10 cellular contexts compared by ENCODE assay signal in genomic region chr18:43789234-43790000, GRCh38.
DNase-seq lines count a peak whose midpoint lies in the region; TF ChIP-seq lines count a peak whose summit lies in the region.
"Had no signal": no experiment of that assay in that cellular context is flagged by ENCODE, and none has a peak within 500 bp of the region (broad histone marks: within the 10 kb centered on the region; RNA-seq: fewer than 3 reads in every experiment).

No MANE protein-coding gene starts in this region.

- H3K9me3 Mint-ChIP-seq in osteocyte (ENCODE audit: unreplicated experiment): no peaks in the 10 kb centered on the region
- H3K9me3 Mint-ChIP-seq: dendritic cell treated with granulocyte-macrophage colony-stimulating factor and Interleukin-4, amounts not matched to agents 40 ng/mL and 50 ng/mL, for 4 days had no signal

- in situ Hi-C loops in G401 (cut with HindIII; ENCODE audit: low sequenced_read_pairs): no loop called here

- H3K36me3 ChIP-seq in MG63: no peaks in the 10 kb centered on the region
- H3K36me3 ChIP-seq: vagina had no signal

- no peak overlapping the region for H3K4me3 ChIP-seq in MG63
- H3K4me3 ChIP-seq: vagina had no signal

- TF ChIP-seq CTCF in osteocyte (IDR thresholded peaks at IDR 0.05): peak; percentile 72

- H3K27ac Mint-ChIP-seq in osteocyte (ENCODE audit: unreplicated experiment): peak overlapping the region; percentile 58
- H3K27ac Mint-ChIP-seq: dendritic cell treated with granulocyte-macrophage colony-stimulating factor and Interleukin-4, amounts not matched to agents 40 ng/mL and 50 ng/mL, for 4 days had no signal

- no peaks in the 10 kb centered on the region for H3K9me3 ChIP-seq in MG63
- H3K9me3 ChIP-seq: vagina had no signal

- H3K4me3 Mint-ChIP-seq in osteocyte (ENCODE audit: unreplicated experiment): no peak overlapping the region
- H3K4me3 Mint-ChIP-seq: dendritic cell treated with granulocyte-macrophage colony-stimulating factor and Interleukin-4, amounts not matched to agents 40 ng/mL and 50 ng/mL, for 4 days had no signal

- H3K27me3 Mint-ChIP-seq in osteocyte (ENCODE audit: unreplicated experiment): no peaks in the 10 kb centered on the region
- H3K27me3 Mint-ChIP-seq: dendritic cell treated with granulocyte-macrophage colony-stimulating factor and Interleukin-4, amounts not matched to agents 40 ng/mL and 50 ng/mL, for 4 days had no signal

- H3K36me3 Mint-ChIP-seq in osteocyte (ENCODE audit: unreplicated experiment): no peaks in the 10 kb centered on the region

- DNase-seq in G401 (ENCODE audit: low spot score) (peak; percentile 3), NCI-H82 (lab: John Stamatoyannopoulos, UW) (peak; percentile 18), fibroblast of peridontal ligament (ENCODE audit: extremely low read depth) (peak; percentile 77), osteocyte (ENCODE audit: extremely low spot score, unreplicated experiment) (no peak), MG63 (no peak), SW480 (ENCODE audit: low spot score) (no peak), NCI-H526 (lab: John Stamatoyannopoulos, UW) (no peak), activated gamma-delta T cell (lab: John Stamatoyannopoulos, UW) (no peak)

- H3K27me3 ChIP-seq in MG63: no peaks in the 10 kb centered on the region
- H3K27me3 ChIP-seq: vagina had no signal

- H3K4me1 Mint-ChIP-seq in osteocyte (ENCODE audit: unreplicated experiment): peaks cover 26% of the 10 kb centered on the region

Comparison
In these comparisons a context has a peak if more than half of its experiments do, and no peak if none do; other contexts are left out.
1. DNase-seq: peak in G401 (single experiment), NCI-H82 (single experiment) and fibroblast of peridontal ligament (single experiment); none in osteocyte (single experiment), MG63 (single experiment), SW480 (single experiment), NCI-H526 (0 of 2) and activated gamma-delta T cell (single experiment).